ENCODE assay signal across 22 cellular contexts in genomic region chr22:20829735-20830134, GRCh38. TPM values are rescaled to one million over a fixed set of nuclear protein-coding genes. Genes with fewer than 3 reads are reported as not detected.
DNase-seq lines count a peak whose midpoint lies in the region; ATAC-seq and TF ChIP-seq lines count a peak whose summit lies in the region.
"Had no signal": no experiment of that assay in that cellular context is flagged by ENCODE, and none has a peak within 500 bp of the region (broad histone marks: within the 10 kb centered on the region; RNA-seq: fewer than 3 reads in every experiment).

No MANE protein-coding gene starts in this region.

- no peak overlapping the region for H3K27ac ChIP-seq in CD4-positive, alpha-beta T cell (ENCODE audit: low read depth, low read length)
- H3K27ac ChIP-seq: 22Rv1, BLaER1, C4-2B had no signal

- no peak for DNase-seq in activated T-cell treated with anti-CD3 and anti-CD28 coated beads, Interleukin-2, amount 50 U/mL, for 24 hours
- no peak for DNase-seq in activated T-cell treated with anti-CD3 and anti-CD28 coated beads, Interleukin-2, amount 50 U/mL, for 48 hours
- no peak for DNase-seq in CD4-positive, alpha-beta T cell
- DNase-seq in memory B cell (ENCODE audit: low spot score in 2 of 2) = no peak
- no peak for DNase-seq in stimulated activated naive B cell treated with anti-CD40 and anti-IgM and Interleukin-4, amounts not matched to agents 10 μg/mL and 1 μg/mL and 100 μg/mL, for 72 hours
- DNase-seq: CD4-positive, CD25-positive, alpha-beta regulatory T cell; CD8-positive, alpha-beta memory T cell; DMS 273 treated with DMSO at 0.1 percent for 48 hours; DMS79; EL; GDM1; H9 had no signal

- H3K36me3 Mint-ChIP-seq in activated T-cell treated with anti-CD3 and anti-CD28 coated beads, Interleukin-2, amount 50 U/mL, for 24 hours (ENCODE audit: low read depth) = peaks cover 91% of the 10 kb centered on the region
- H3K36me3 Mint-ChIP-seq in CD4-positive, alpha-beta T cell (ENCODE audit: low read depth) = peaks cover 97% of the 10 kb centered on the region
- H3K36me3 Mint-ChIP-seq in memory B cell = peaks cover 42% of the 10 kb centered on the region
- peaks cover 46 to 69% of the 10 kb centered on the region in 2 donors for H3K36me3 Mint-ChIP-seq in stimulated activated naive B cell treated with anti-CD40 and anti-IgM and Interleukin-4, amounts not matched to agents 10 μg/mL and 1 μg/mL and 100 μg/mL, for 72 hours

- intact Hi-C loops in CD4-positive, alpha-beta T cell (cut with DNase I, micrococcal nuclease) = no loop called here

- peak overlapping the region; percentile 22 for H3K27ac Mint-ChIP-seq in activated T-cell treated with anti-CD3 and anti-CD28 coated beads, Interleukin-2, amount 50 U/mL, for 24 hours
- H3K27ac Mint-ChIP-seq in CD4-positive, alpha-beta T cell = peak overlapping the region; percentile 7
- peak overlapping the region; percentile 46 for H3K27ac Mint-ChIP-seq in memory B cell
- H3K27ac Mint-ChIP-seq in stimulated activated naive B cell treated with anti-CD40 and anti-IgM and Interleukin-4, amounts not matched to agents 10 μg/mL and 1 μg/mL and 100 μg/mL, for 72 hours = peak overlapping the region; percentile 63
- H3K27ac Mint-ChIP-seq: B cell, GM23338, H9 had no signal

- H3K27me3 Mint-ChIP-seq in activated T-cell treated with anti-CD3 and anti-CD28 coated beads, Interleukin-2, amount 50 U/mL, for 24 hours = no peaks in the 10 kb centered on the region
- no peaks in the 10 kb centered on the region for H3K27me3 Mint-ChIP-seq in CD4-positive, alpha-beta T cell
- H3K27me3 Mint-ChIP-seq in memory B cell = no peaks in the 10 kb centered on the region
- no peaks in the 10 kb centered on the region for H3K27me3 Mint-ChIP-seq in stimulated activated naive B cell treated with anti-CD40 and anti-IgM and Interleukin-4, amounts not matched to agents 10 μg/mL and 1 μg/mL and 100 μg/mL, for 72 hours
- H3K27me3 Mint-ChIP-seq: B cell; CD4-positive, CD25-positive, alpha-beta regulatory T cell; CD8-positive, alpha-beta memory T cell had no signal

- no peak overlapping the region for H3K4me3 Mint-ChIP-seq in activated T-cell treated with anti-CD3 and anti-CD28 coated beads, Interleukin-2, amount 50 U/mL, for 24 hours
- no peak overlapping the region for H3K4me3 Mint-ChIP-seq in CD4-positive, alpha-beta T cell
- no peak overlapping the region for H3K4me3 Mint-ChIP-seq in memory B cell
- H3K4me3 Mint-ChIP-seq in stimulated activated naive B cell treated with anti-CD40 and anti-IgM and Interleukin-4, amounts not matched to agents 10 μg/mL and 1 μg/mL and 100 μg/mL, for 72 hours = no peak overlapping the region
- H3K4me3 Mint-ChIP-seq: B cell; CD4-positive, CD25-positive, alpha-beta regulatory T cell; CD8-positive, alpha-beta memory T cell; GM23338; H9 had no signal

- CTCF ChIA-PET in CD4-positive, alpha-beta T cell (lab: Charles Lee) = no interaction called here

- H3K9me3 ChIP-seq in CD4-positive, alpha-beta T cell (ENCODE audit: control insufficient read depth, low read length) = no peaks in the 10 kb centered on the region
- H3K9me3 ChIP-seq: BLaER1 had no signal

- no peak for ATAC-seq in CD4-positive, alpha-beta T cell (ENCODE audit: poor library complexity)
- ATAC-seq in memory B cell (ENCODE audit: low read depth) (no peak), HG03095 (IDR thresholded peaks at IDR 0.05; ENCODE audit: unreplicated experiment) (no peak), GM18517 (IDR thresholded peaks at IDR 0.05; ENCODE audit: unreplicated experiment) (no peak)
- no peak for ATAC-seq in stimulated activated naive B cell treated with anti-CD40 and anti-IgM and Interleukin-4, amounts not matched to agents 10 μg/mL and 1 μg/mL and 100 μg/mL, for 72 hours (replicated peaks)
- ATAC-seq: GM12878, GM23338, HCT116 had no signal

- POLR2A ChIA-PET in CD4-positive, alpha-beta T cell (lab: Charles Lee) = interaction anchor here (0.6 kb wide), 1 partner anchor 29 kb away, joined by 3 read pairs; no protein-coding TSS in a partner anchor

- TF ChIP-seq CTCF in CD4-positive, alpha-beta T cell (IDR thresholded peaks at IDR 0.05) = no peak

- H3K27me3 ChIP-seq in CD4-positive, alpha-beta T cell (ENCODE audit: control insufficient read depth, insufficient read depth, low read length) = no peaks in the 10 kb centered on the region
- H3K27me3 ChIP-seq: BLaER1 had no signal

- no peaks in the 10 kb centered on the region for H3K9me3 Mint-ChIP-seq in activated T-cell treated with anti-CD3 and anti-CD28 coated beads, Interleukin-2, amount 50 U/mL, for 24 hours
- H3K9me3 Mint-ChIP-seq in CD4-positive, alpha-beta T cell = no peaks in the 10 kb centered on the region
- no peaks in the 10 kb centered on the region for H3K9me3 Mint-ChIP-seq in memory B cell
- no peaks in the 10 kb centered on the region for H3K9me3 Mint-ChIP-seq in stimulated activated naive B cell treated with anti-CD40 and anti-IgM and Interleukin-4, amounts not matched to agents 10 μg/mL and 1 μg/mL and 100 μg/mL, for 72 hours
- H3K9me3 Mint-ChIP-seq: CD4-positive, CD25-positive, alpha-beta regulatory T cell; CD8-positive, alpha-beta memory T cell; GM23338; H9 had no signal

- no peaks in the 10 kb centered on the region for H3K4me1 Mint-ChIP-seq in activated T-cell treated with anti-CD3 and anti-CD28 coated beads, Interleukin-2, amount 50 U/mL, for 24 hours (ENCODE audit: low read depth)
- no peaks in the 10 kb centered on the region for H3K4me1 Mint-ChIP-seq in CD4-positive, alpha-beta T cell (ENCODE audit: low read depth)
- H3K4me1 Mint-ChIP-seq in memory B cell = no peaks in the 10 kb centered on the region
- peaks cover 0 to 4% of the 10 kb centered on the region in 2 donors for H3K4me1 Mint-ChIP-seq in stimulated activated naive B cell treated with anti-CD40 and anti-IgM and Interleukin-4, amounts not matched to agents 10 μg/mL and 1 μg/mL and 100 μg/mL, for 72 hours
- H3K4me1 Mint-ChIP-seq: B cell; CD8-positive, alpha-beta memory T cell; GM23338 had no signal

RNA-seq across cellular contexts. Expression of gene PI4KA, which starts 28.9 kb away (rescaled TPM):
- total RNA-seq in CD4-positive, alpha-beta T cell = 100 to 1,000 TPM; 137 to 146 TPM

RNA-seq across cellular contexts. Expression of gene SNAP29, which starts 29.1 kb away (rescaled TPM):
- total RNA-seq in CD4-positive, alpha-beta T cell = 10 to 100 TPM; 13.7 to 15.1 TPM

RNA-seq across cellular contexts. Expression of gene SERPIND1, which starts 55.8 kb away (rescaled TPM):
- not detected for total RNA-seq in CD4-positive, alpha-beta T cell
- total RNA-seq: B cell; CD4-positive, CD25-positive, alpha-beta regulatory T cell; CD8-positive, alpha-beta memory T cell; GM23338; H4; H9 had no signal

Comparison
In these comparisons a context has a peak if more than half of its experiments do, and no peak if none do; other contexts are left out.
1. H3K27ac Mint-ChIP-seq: peak in every context shown above with its lines; median percentile 63 in stimulated activated naive B cell treated with anti-CD40 and anti-IgM and Interleukin-4, amounts not matched to agents 10 μg/mL and 1 μg/mL and 100 μg/mL, for 72 hours; 46 in memory B cell; 22 in activated T-cell treated with anti-CD3 and anti-CD28 coated beads, Interleukin-2, amount 50 U/mL, for 24 hours; 7 in CD4-positive, alpha-beta T cell.